In the genomic region with DNA sequence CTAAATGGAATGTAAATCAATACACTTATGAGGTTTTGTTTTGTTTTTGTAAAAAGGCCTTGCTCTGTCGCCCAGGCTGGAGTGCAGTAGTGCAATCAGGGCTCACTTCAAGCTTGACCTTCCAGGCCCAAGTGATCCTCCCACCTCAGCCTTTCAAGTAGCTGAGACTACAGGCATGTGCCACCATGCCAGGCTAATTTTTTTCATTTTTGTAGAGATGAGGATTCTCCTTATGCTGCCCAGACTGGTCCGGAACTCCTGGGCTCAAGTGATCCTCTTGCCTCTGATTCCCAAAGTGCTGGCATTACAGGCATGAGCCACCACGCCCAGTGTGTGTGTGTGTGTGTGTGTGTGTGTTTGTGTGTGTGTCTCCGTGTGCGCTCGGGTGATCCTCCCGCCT, we compare ENCODE assay signal across 23 cellular contexts. TPM values are rescaled to one million over a fixed set of nuclear protein-coding genes. Genes with fewer than 3 reads are reported as not detected.
"Had no signal": no experiment of that assay in that cellular context is flagged by ENCODE, and none has a peak within 500 bp of the region (broad histone marks: within the 10 kb centered on the region; RNA-seq: fewer than 3 reads in every experiment).

No MANE protein-coding gene starts in this region.

- DNase-seq: activated CD4-positive, alpha-beta T cell treated with anti-CD3 and anti-CD28 coated beads for 36 hours; activated CD8-positive, alpha-beta memory T cell treated with anti-CD3 and anti-CD28 coated beads for 24 hours; activated CD8-positive, alpha-beta memory T cell treated with anti-CD3 and anti-CD28 coated beads, Interleukin-2, amount 50 U/mL, for 48 hours; activated naive CD4-positive, alpha-beta T cell; activated naive CD8-positive, alpha-beta T cell treated with anti-CD3 and anti-CD28 coated beads for 36 hours; amniotic stem cell; effector CD8-positive, alpha-beta T cell; gastrocnemius medialis; kidney glomerular epithelial cell; mesendoderm; naive thymus-derived CD4-positive, alpha-beta T cell; occipital lobe; posterior cingulate gyrus; retina; stimulated activated naive CD4-positive, alpha-beta T cell treated with Interleukin-2 at 50 U/mL for 16 hours; T-cell had no signal

- H3K36me3 ChIP-seq: cardiac muscle cell, gastrocnemius medialis had no signal

- H3K27ac ChIP-seq: cardiac muscle cell, SK-N-MC had no signal

- ATAC-seq: activated CD4-positive, alpha-beta T cell treated with anti-CD3 and anti-CD28 coated beads for 36 hours; activated T-helper 17 cell treated with anti-CD3 and anti-CD28 coated beads, Interleukin-2, amount 50 U/mL, for 72 hours; esophagus mucosa; gastrocnemius medialis; naive thymus-derived CD4-positive, alpha-beta T cell; T-cell; WTC11 had no signal

- H3K36me3 Mint-ChIP-seq: WTC11 had no signal

- H3K27me3 ChIP-seq: cardiac muscle cell, gastrocnemius medialis had no signal

- H3K27me3 Mint-ChIP-seq: activated CD4-positive, alpha-beta T cell treated with anti-CD3 and anti-CD28 coated beads for 36 hours; activated naive CD8-positive, alpha-beta T cell treated with anti-CD3 and anti-CD28 coated beads for 36 hours; activated T-helper 17 cell treated with anti-CD3 and anti-CD28 coated beads, Interleukin-2, amount 50 U/mL, for 72 hours; dendritic cell treated with granulocyte-macrophage colony-stimulating factor and Interleukin-4, amounts not matched to agents 40 ng/mL and 50 ng/mL, for 4 days; naive thymus-derived CD4-positive, alpha-beta T cell; T-cell; type B pancreatic cell had no signal

- H3K4me3 ChIP-seq: SK-N-MC had no signal

- H3K9me3 Mint-ChIP-seq: activated naive CD8-positive, alpha-beta T cell treated with anti-CD3 and anti-CD28 coated beads for 36 hours; activated T-helper 17 cell treated with anti-CD3 and anti-CD28 coated beads, Interleukin-2, amount 50 U/mL, for 72 hours; dendritic cell treated with granulocyte-macrophage colony-stimulating factor and Interleukin-4, amounts not matched to agents 40 ng/mL and 50 ng/mL, for 4 days; T-cell; WTC11 had no signal

- H3K9me3 ChIP-seq: gastrocnemius medialis had no signal

- H3K27ac Mint-ChIP-seq: activated CD4-positive, alpha-beta T cell treated with anti-CD3 and anti-CD28 coated beads for 36 hours; type B pancreatic cell; WTC11 had no signal

RNA-seq across cellular contexts. Expression of gene PCLAF, which starts 5.0 kb away (rescaled TPM):
- polyA plus RNA-seq: naive thymus-derived CD4-positive, alpha-beta T cell had no signal
